Comparison of ENCODE assay signal across 12 cellular contexts in genomic region chr10:88473989-88474883, GRCh38.
A peak's percentile ranks its signal among the peaks of the same experiment; 100 is the strongest.
DNase-seq lines count a peak whose midpoint lies in the region; ATAC-seq and TF ChIP-seq lines count a peak whose summit lies in the region.
"Had no signal": no experiment of that assay in that cellular context is flagged by ENCODE, and none has a peak within 500 bp of the region (broad histone marks: within the 10 kb centered on the region; RNA-seq: fewer than 3 reads in every experiment).

No MANE protein-coding gene starts in this region.

- no peaks in the 10 kb centered on the region for H3K36me3 Mint-ChIP-seq in Calu3 (ENCODE audit: insufficient read depth, unreplicated experiment)
- no peaks in the 10 kb centered on the region for H3K36me3 Mint-ChIP-seq in activated CD4-positive, alpha-beta T cell treated with anti-CD3 and anti-CD28 coated beads for 36 hours (ENCODE audit: low read depth)
- no peaks in the 10 kb centered on the region for H3K36me3 Mint-ChIP-seq in CD14-positive monocyte

- H3K9me3 Mint-ChIP-seq in Calu3 (ENCODE audit: low read depth, unreplicated experiment): no peaks in the 10 kb centered on the region
- no peaks in the 10 kb centered on the region for H3K9me3 Mint-ChIP-seq in activated CD4-positive, alpha-beta T cell treated with anti-CD3 and anti-CD28 coated beads for 36 hours (ENCODE audit: low read depth)
- H3K9me3 Mint-ChIP-seq in CD14-positive monocyte: peaks cover 0 to 5% (median 0%) of the 10 kb centered on the region in 7 donors
- H3K9me3 Mint-ChIP-seq: activated naive CD4-positive, alpha-beta T cell treated with anti-CD3 and anti-CD28 coated beads for 36 hours; neural crest cell had no signal

- peaks cover 17% of the 10 kb centered on the region for H3K4me1 Mint-ChIP-seq in Calu3 (ENCODE audit: low read depth, unreplicated experiment)
- H3K4me1 Mint-ChIP-seq in activated CD4-positive, alpha-beta T cell treated with anti-CD3 and anti-CD28 coated beads for 36 hours: no peaks in the 10 kb centered on the region
- peaks cover 7% of the 10 kb centered on the region for H3K4me1 Mint-ChIP-seq in CD14-positive monocyte
- H3K4me1 Mint-ChIP-seq: neural crest cell had no signal

- CTCF ChIA-PET in Calu3 (lab: Charles Lee): no interaction called here
- CTCF ChIA-PET in activated CD4-positive, alpha-beta T cell treated with anti-CD3 and anti-CD28 coated beads for 36 hours (lab: Charles Lee): no interaction called here

- BruUV-seq in Calu3 (replicated peaks; lab: Mats Ljungman, UMichigan): no TSS peak

- H3K27ac Mint-ChIP-seq in Calu3 (ENCODE audit: unreplicated experiment) (no peak overlapping the region), CD14-positive monocyte (no peak overlapping the region)
- H3K27ac Mint-ChIP-seq in activated CD4-positive, alpha-beta T cell treated with anti-CD3 and anti-CD28 coated beads for 36 hours: no peak overlapping the region
- H3K27ac Mint-ChIP-seq: activated naive CD4-positive, alpha-beta T cell treated with anti-CD3 and anti-CD28 coated beads for 36 hours had no signal

- ATAC-seq in SK-N-SH treated with all-trans-retinoic acid at 6 μM for 48 hours (peak; percentile 58; the same call in 2 of the 3 replicates), left lobe of liver (peak; percentile 85)
- no peak for ATAC-seq in activated CD4-positive, alpha-beta T cell treated with anti-CD3 and anti-CD28 coated beads for 36 hours

- H3K27me3 Mint-ChIP-seq in Calu3 (ENCODE audit: unreplicated experiment) (no peaks in the 10 kb centered on the region), CD14-positive monocyte (ENCODE audit: low read depth in 3 of 3) (no peaks in the 10 kb centered on the region)
- H3K27me3 Mint-ChIP-seq in activated CD4-positive, alpha-beta T cell treated with anti-CD3 and anti-CD28 coated beads for 36 hours: no peaks in the 10 kb centered on the region

- POLR2A ChIA-PET in activated CD4-positive, alpha-beta T cell treated with anti-CD3 and anti-CD28 coated beads for 36 hours (lab: Charles Lee): no interaction called here

- intact Hi-C loops in Calu3 (cut with micrococcal nuclease; ENCODE audit: unreplicated experiment) (loop anchor here (5.0 kb wide), 2 partner anchors 72 to 78 kb away; no protein-coding TSS in a partner anchor), CD14-positive monocyte (cut with micrococcal nuclease) (no loop called here)
- intact Hi-C loops in activated CD4-positive, alpha-beta T cell treated with anti-CD3 and anti-CD28 coated beads for 36 hours (cut with DNase I, micrococcal nuclease): no loop called here

- DNase-seq in Calu3 (peak; percentile 61), NCI-H1105 (lab: John Stamatoyannopoulos, UW) (peak; percentile 76), left lobe of liver (ENCODE audit: low spot score) (peak; percentile 65), NK-92 (lab: John Stamatoyannopoulos, UW; ENCODE audit: unreplicated experiment) (no peak), NOMO-1 treated with DMSO at 0.1 percent for 48 hours (lab: John Stamatoyannopoulos, UW; ENCODE audit: unreplicated experiment) (no peak), CD14-positive monocyte (ENCODE audit: low spot score) (no peak)
- DNase-seq in activated CD4-positive, alpha-beta T cell treated with anti-CD3 and anti-CD28 coated beads for 36 hours: no peak
- DNase-seq: activated CD4-positive, CD25-positive, alpha-beta regulatory T cell treated with anti-CD3 and anti-CD28 coated beads, Interleukin-2, amount 50 U/mL, for 72 hours; activated naive CD4-positive, alpha-beta T cell treated with anti-CD3 and anti-CD28 coated beads for 36 hours; HCEC 1CT had no signal

- H3K4me3 Mint-ChIP-seq in Calu3 (ENCODE audit: low read depth, unreplicated experiment) (no peak overlapping the region), CD14-positive monocyte (no peak overlapping the region)
- no peak overlapping the region for H3K4me3 Mint-ChIP-seq in activated CD4-positive, alpha-beta T cell treated with anti-CD3 and anti-CD28 coated beads for 36 hours
- H3K4me3 Mint-ChIP-seq: activated naive CD4-positive, alpha-beta T cell treated with anti-CD3 and anti-CD28 coated beads for 36 hours; neural crest cell had no signal

- TF ChIP-seq CTCF in Calu3 (IDR thresholded peaks at IDR 0.05; ENCODE audit: unreplicated experiment): no peak
- no peak for TF ChIP-seq CTCF in CD14-positive monocyte (IDR thresholded peaks at IDR 0.05)

TF ChIP-seq in SK-N-SH treated with all-trans-retinoic acid at 6 μM for 48 hours, 23 proteins besides CTCF, POLR2A, EP300 and RAD21:
- TF ChIP-seq ISL1 (CRISPR knock-in tag; IDR thresholded peaks at IDR 0.05) (peak; percentile 99), CREB5 (CRISPR knock-in tag; IDR thresholded peaks at IDR 0.05; ENCODE audit: low read depth) (peak; percentile 44; the same call in 1 of the 2 replicates), TCF4 (CRISPR knock-in tag; IDR thresholded peaks at IDR 0.05; ENCODE audit: borderline replicate concordance) (peak; percentile 55), ZNF8 (CRISPR knock-in tag; IDR thresholded peaks at IDR 0.05) (no peak), CSRNP3 (CRISPR knock-in tag; IDR thresholded peaks at IDR 0.05) (peak; percentile 90), ZC3H10 (CRISPR knock-in tag; IDR thresholded peaks at IDR 0.05) (peak; percentile 87), PATZ1 (CRISPR knock-in tag; IDR thresholded peaks at IDR 0.05; ENCODE audit: borderline replicate concordance) (peak; percentile 72; the same call in 1 of the 2 replicates), BACH2 (CRISPR knock-in tag; IDR thresholded peaks at IDR 0.05; ENCODE audit: borderline replicate concordance) (no peak)

Comparison
In these comparisons a context has a peak if more than half of its experiments do, and no peak if none do; other contexts are left out.
1. DNase-seq: peak in Calu3 (single experiment), NCI-H1105 (single experiment) and left lobe of liver (single experiment); none in NK-92 (single experiment), NOMO-1 treated with DMSO at 0.1 percent for 48 hours (single experiment), activated CD4-positive, alpha-beta T cell treated with anti-CD3 and anti-CD28 coated beads for 36 hours (single experiment) and CD14-positive monocyte (single experiment).